In genomic region chr2:185291035-185291647, GRCh38 we compare ENCODE assay signal across 8 cellular contexts.
DNase-seq lines count a peak whose midpoint lies in the region; ATAC-seq and TF ChIP-seq lines count a peak whose summit lies in the region.

No MANE protein-coding gene starts in this region.

- no peak overlapping the region for H3K4me3 ChIP-seq in coronary artery

- peaks cover 11% of the 10 kb centered on the region for H3K9me3 Mint-ChIP-seq in nephron

- no peak overlapping the region for H3K4me3 Mint-ChIP-seq in nephron

- no peaks in the 10 kb centered on the region for H3K4me1 Mint-ChIP-seq in nephron

- H3K27ac Mint-ChIP-seq in nephron = no peak overlapping the region

- TF ChIP-seq CTCF in nephron (IDR thresholded peaks at IDR 0.05; ENCODE audit: unreplicated experiment in 3 of 3) (peak; percentile 77 to 79 (median 78)), coronary artery (IDR thresholded peaks at IDR 0.05) (no peak)

- no peaks in the 10 kb centered on the region for H3K36me3 Mint-ChIP-seq in nephron (ENCODE audit: low read depth)

- ATAC-seq in GM19372 (IDR thresholded peaks at IDR 0.05; ENCODE audit: low read depth, unreplicated experiment) = peak; percentile 98
- ATAC-seq in HG03139 (IDR thresholded peaks at IDR 0.05; ENCODE audit: unreplicated experiment) = peak; percentile 95

- no peak overlapping the region for H3K27ac ChIP-seq in coronary artery

- peaks cover 15% of the 10 kb centered on the region for H3K27me3 Mint-ChIP-seq in nephron (ENCODE audit: low read depth)

- DNase-seq in EL = peak; percentile 25
- DNase-seq in OCI-M2 (lab: John Stamatoyannopoulos, UW; ENCODE audit: unreplicated experiment) = peak; percentile 11
- DNase-seq in ecto neural progenitor cell (ENCODE audit: low spot score) = peak; percentile 75
- DNase-seq in T-helper 9 cell = no peak
- DNase-seq in coronary artery (ENCODE audit: low spot score) = no peak

Comparison
In these comparisons a context has a peak if more than half of its experiments do, and no peak if none do; other contexts are left out.
1. DNase-seq: peak in EL (single experiment), OCI-M2 (single experiment) and ecto neural progenitor cell (single experiment); none in T-helper 9 cell (single experiment) and coronary artery (single experiment).